In the genomic region with DNA sequence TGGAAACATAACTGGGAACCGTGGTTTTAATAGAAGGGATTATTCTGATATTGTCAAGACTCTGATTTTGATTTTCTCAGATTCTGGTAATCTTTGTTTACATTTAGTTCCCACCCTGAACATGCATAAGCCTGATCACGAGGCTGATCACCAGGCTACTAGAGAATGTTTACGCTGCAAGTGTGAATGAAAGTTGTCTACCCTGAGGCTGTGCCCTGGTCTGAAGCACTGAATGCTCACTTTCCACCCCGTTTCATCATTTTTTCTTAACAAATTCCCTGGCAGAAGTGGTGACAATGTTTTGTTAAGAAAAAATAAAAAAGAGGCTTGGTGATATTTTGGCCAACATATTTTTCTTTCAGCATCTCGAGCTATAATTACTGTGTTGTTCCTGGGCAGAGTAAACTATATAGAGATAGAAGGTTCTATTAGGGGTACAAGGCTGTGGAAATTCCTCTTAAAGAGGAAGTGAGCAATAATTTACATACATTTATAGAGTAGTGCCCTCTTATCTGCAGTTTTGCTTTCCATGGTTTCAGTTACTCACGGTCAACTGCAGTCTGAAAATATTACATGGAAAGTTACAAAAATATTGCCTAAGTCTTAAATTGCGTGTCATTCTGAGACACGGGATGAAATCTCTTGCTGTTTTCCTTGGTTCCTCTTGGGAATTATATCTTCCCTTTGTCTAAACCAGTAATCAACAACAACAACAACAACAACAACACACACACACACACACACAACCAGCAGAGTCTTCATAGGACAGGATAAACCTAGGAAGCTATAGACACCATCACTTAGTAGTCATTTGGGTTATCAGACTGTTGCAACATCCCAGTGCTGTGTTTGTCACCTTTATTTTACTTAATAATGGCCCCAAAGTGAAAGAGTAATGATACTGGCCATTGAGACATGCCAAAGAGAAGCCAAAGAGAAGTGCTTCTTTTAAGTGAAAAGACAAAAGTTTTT, we compare ENCODE assay signal across 8 cellular contexts.
DNase-seq lines count a peak whose midpoint lies in the region; ATAC-seq and TF ChIP-seq lines count a peak whose summit lies in the region.

No MANE protein-coding gene starts in this region.

- in situ Hi-C loops in transverse colon (cut with MboI; ENCODE audit: low pct_ligation_motif_present in 1 of 4, low pct_unique_long_range_greater_than_20kb in 1 of 4, low sequenced_read_pairs in 3 of 4) = no loop called here

- H3K4me1 ChIP-seq in mesodermal cell (ENCODE audit: control insufficient read depth, insufficient read depth, low read length, poor library complexity, severe bottlenecking) = peaks cover 20% of the 10 kb centered on the region
- peaks cover 0 to 16% of the 10 kb centered on the region in 2 experiments; a peak in 1 of 4 replicates for H3K4me1 ChIP-seq in SK-N-SH (ENCODE audit: control insufficient read depth in 1 of 2, insufficient read depth in 2 of 2, low read depth in 1 of 2, low read length in 1 of 2)
- H3K4me1 ChIP-seq in transverse colon = peaks cover 0 to 11% (median 2%) of the 10 kb centered on the region in 4 donors

- ATAC-seq in GM19023 (IDR thresholded peaks at IDR 0.05; ENCODE audit: unreplicated experiment) (peak; percentile 89), HG02884 (IDR thresholded peaks at IDR 0.05; ENCODE audit: unreplicated experiment) (peak; percentile 97)

- TF ChIP-seq POLR2A in transverse colon (IDR thresholded peaks at IDR 0.05) = no peak

- DNase-seq in NOMO-1 treated with dmso at 0.1 percent for 144 hours (lab: John Stamatoyannopoulos, UW; ENCODE audit: unreplicated experiment) (peak; percentile 75), SK-N-SH (no peak), transverse colon (no peak)
- DNase-seq in activated CD4-positive, alpha-beta memory T cell treated with anti-CD3 and anti-CD28 coated beads, Interleukin-2, amount 10 ng/mL, durations not matched to agents 7 days and 5 days = no peak
- DNase-seq in activated CD4-positive, alpha-beta memory T cell treated with anti-CD3 and anti-CD28 coated beads for 36 hours = no peak

- H3K9me3 ChIP-seq in mesodermal cell (ENCODE audit: control insufficient read depth, low read length) (no peaks in the 10 kb centered on the region), SK-N-SH (no peaks in the 10 kb centered on the region), transverse colon (no peaks in the 10 kb centered on the region)

- H3K36me3 Mint-ChIP-seq in activated CD4-positive, alpha-beta memory T cell treated with anti-CD3 and anti-CD28 coated beads, Interleukin-2, amount 10 ng/mL, durations not matched to agents 7 days and 5 days (ENCODE audit: low read depth) = no peaks in the 10 kb centered on the region
- H3K36me3 Mint-ChIP-seq in activated CD4-positive, alpha-beta memory T cell treated with anti-CD3 and anti-CD28 coated beads for 36 hours = no peaks in the 10 kb centered on the region

- H3K9me3 Mint-ChIP-seq in activated CD4-positive, alpha-beta memory T cell treated with anti-CD3 and anti-CD28 coated beads, Interleukin-2, amount 10 ng/mL, durations not matched to agents 7 days and 5 days = no peaks in the 10 kb centered on the region
- H3K9me3 Mint-ChIP-seq in activated CD4-positive, alpha-beta memory T cell treated with anti-CD3 and anti-CD28 coated beads for 36 hours = no peaks in the 10 kb centered on the region

- no peaks in the 10 kb centered on the region for H4K20me1 ChIP-seq in SK-N-SH (ENCODE audit: insufficient read depth)

- no peaks in the 10 kb centered on the region for H3K27me3 Mint-ChIP-seq in activated CD4-positive, alpha-beta memory T cell treated with anti-CD3 and anti-CD28 coated beads, Interleukin-2, amount 10 ng/mL, durations not matched to agents 7 days and 5 days
- H3K27me3 Mint-ChIP-seq in activated CD4-positive, alpha-beta memory T cell treated with anti-CD3 and anti-CD28 coated beads for 36 hours = peaks cover 12% of the 10 kb centered on the region

- H3K9me2 ChIP-seq in SK-N-SH = no peaks in the 10 kb centered on the region

- no peak for TF ChIP-seq RAD21 in SK-N-SH (IDR thresholded peaks at IDR 0.05; ENCODE audit: low read length)

- H3K27ac Mint-ChIP-seq in activated CD4-positive, alpha-beta memory T cell treated with anti-CD3 and anti-CD28 coated beads, Interleukin-2, amount 10 ng/mL, durations not matched to agents 7 days and 5 days = no peak overlapping the region
- H3K27ac Mint-ChIP-seq in activated CD4-positive, alpha-beta memory T cell treated with anti-CD3 and anti-CD28 coated beads for 36 hours = no peak overlapping the region

- H3K27me3 ChIP-seq in SK-N-SH (ENCODE audit: insufficient read depth) (no peaks in the 10 kb centered on the region), transverse colon (no peaks in the 10 kb centered on the region)

- TF ChIP-seq EP300 in SK-N-SH (IDR thresholded peaks at IDR 0.05; ENCODE audit: borderline replicate concordance in 1 of 2, low read depth in 1 of 2, low read length in 1 of 2) = no peak
- TF ChIP-seq EP300 in transverse colon (IDR thresholded peaks at IDR 0.05; ENCODE audit: low read depth) = no peak

- no peaks in the 10 kb centered on the region for H3K79me2 ChIP-seq in SK-N-SH (ENCODE audit: insufficient read depth)

- no peak overlapping the region for H3K4me2 ChIP-seq in SK-N-SH

- H3K36me3 ChIP-seq in mesodermal cell (ENCODE audit: control insufficient read depth, insufficient read depth, low read length) (no peaks in the 10 kb centered on the region), SK-N-SH (replicated peaks in 1 of 2; ENCODE audit: control insufficient read depth in 1 of 2, insufficient read depth in 2 of 2, low read length in 1 of 2) (no peaks in the 10 kb centered on the region), transverse colon (no peaks in the 10 kb centered on the region)

- H3F3A ChIP-seq in SK-N-SH (replicated peaks; ENCODE audit: insufficient read depth) = peaks cover 13% of the 10 kb centered on the region

- H3K4me3 ChIP-seq in mesodermal cell (ENCODE audit: extremely low read depth, insufficient read depth, low read length, poor library complexity, severe bottlenecking) (no peak overlapping the region), SK-N-SH (ENCODE audit: low read depth in 2 of 2, low read length in 1 of 2) (no peak overlapping the region), transverse colon (no peak overlapping the region)

- H3K27ac ChIP-seq in mesodermal cell (ENCODE audit: low read depth, low read length, severe bottlenecking) (peak overlapping the region; percentile 31), SK-N-SH (ENCODE audit: low read depth in 2 of 2, low read length in 1 of 2) (no peak overlapping the region), transverse colon (no peak overlapping the region)

- no peak overlapping the region for H3K4me3 Mint-ChIP-seq in activated CD4-positive, alpha-beta memory T cell treated with anti-CD3 and anti-CD28 coated beads, Interleukin-2, amount 10 ng/mL, durations not matched to agents 7 days and 5 days
- no peak overlapping the region for H3K4me3 Mint-ChIP-seq in activated CD4-positive, alpha-beta memory T cell treated with anti-CD3 and anti-CD28 coated beads for 36 hours

- intact Hi-C loops in transverse colon (cut with DNase I; ENCODE audit: low total_unique reads) = no loop called here
- intact Hi-C loops in activated CD4-positive, alpha-beta memory T cell treated with anti-CD3 and anti-CD28 coated beads for 36 hours (cut with micrococcal nuclease) = no loop called here

- H2AFZ ChIP-seq in SK-N-SH (ENCODE audit: low read depth) = no peak overlapping the region

- H3K4me1 Mint-ChIP-seq in activated CD4-positive, alpha-beta memory T cell treated with anti-CD3 and anti-CD28 coated beads, Interleukin-2, amount 10 ng/mL, durations not matched to agents 7 days and 5 days = peaks cover 3% of the 10 kb centered on the region
- no peaks in the 10 kb centered on the region for H3K4me1 Mint-ChIP-seq in activated CD4-positive, alpha-beta memory T cell treated with anti-CD3 and anti-CD28 coated beads for 36 hours (ENCODE audit: low read depth)

- 74 to 87% methylated on average over 5 to 6 of the region's 8 CpGs for WGBS in mesodermal cell (ENCODE audit: insufficient coverage in 2 of 2), 2 experiments
- 90% methylated on average over 8 of the region's 8 CpGs for WGBS in SK-N-SH (ENCODE audit: low lambda C conversion rate)
- 71 to 73% methylated on average over 7 to 8 of the region's 8 CpGs for WGBS in transverse colon (ENCODE audit: low coverage in 1 of 2), 2 donors

- POLR2A ChIA-PET in SK-N-SH (lab: Yijun Ruan, JAX) = no interaction called here
- POLR2A ChIA-PET in activated CD4-positive, alpha-beta memory T cell treated with anti-CD3 and anti-CD28 coated beads, Interleukin-2, amount 10 ng/mL, durations not matched to agents 7 days and 5 days (lab: Charles Lee) = no interaction called here
- POLR2A ChIA-PET in activated CD4-positive, alpha-beta memory T cell treated with anti-CD3 and anti-CD28 coated beads for 36 hours (lab: Charles Lee) = interaction anchor here (1.0 kb wide), 1 partner anchor 9 kb away, joined by 3 read pairs; no protein-coding TSS in a partner anchor

- CTCF ChIA-PET in SK-N-SH (lab: Yijun Ruan, JAX) = interaction anchor here (0.6 kb wide), 1 partner anchor 57 kb away, joined by 3 read pairs; no protein-coding TSS in a partner anchor
- CTCF ChIA-PET in activated CD4-positive, alpha-beta memory T cell treated with anti-CD3 and anti-CD28 coated beads, Interleukin-2, amount 10 ng/mL, durations not matched to agents 7 days and 5 days (lab: Charles Lee) = interaction anchor here (0.8 kb wide), 1 partner anchor 683 kb away, joined by 3 read pairs; no protein-coding TSS in a partner anchor
- CTCF ChIA-PET in activated CD4-positive, alpha-beta memory T cell treated with anti-CD3 and anti-CD28 coated beads for 36 hours (lab: Charles Lee) = no interaction called here

- H3K9ac ChIP-seq in SK-N-SH = no peak overlapping the region

- TF ChIP-seq CTCF in SK-N-SH (IDR thresholded peaks at IDR 0.05) (no peak), transverse colon (IDR thresholded peaks at IDR 0.05) (no peak)

TF ChIP-seq in SK-N-SH, 30 proteins besides CTCF, POLR2A, EP300 and RAD21:
- TF ChIP-seq FOSL2 (IDR thresholded peaks at IDR 0.05; ENCODE audit: borderline replicate concordance, low read depth) (no peak), TCF12 (IDR thresholded peaks at IDR 0.05) (no peak), GATA2 (CRISPR knock-in tag; IDR thresholded peaks at IDR 0.05) (no peak), SIN3A (IDR thresholded peaks at IDR 0.05; ENCODE audit: borderline replicate concordance, low read depth, low read length) (no peak), USF2 (IDR thresholded peaks at IDR 0.05; ENCODE audit: borderline replicate concordance, low read depth, low read length) (no peak), ELF1 (IDR thresholded peaks at IDR 0.05) (no peak)
